21 cellular contexts compared by ENCODE assay signal in the genomic region with DNA sequence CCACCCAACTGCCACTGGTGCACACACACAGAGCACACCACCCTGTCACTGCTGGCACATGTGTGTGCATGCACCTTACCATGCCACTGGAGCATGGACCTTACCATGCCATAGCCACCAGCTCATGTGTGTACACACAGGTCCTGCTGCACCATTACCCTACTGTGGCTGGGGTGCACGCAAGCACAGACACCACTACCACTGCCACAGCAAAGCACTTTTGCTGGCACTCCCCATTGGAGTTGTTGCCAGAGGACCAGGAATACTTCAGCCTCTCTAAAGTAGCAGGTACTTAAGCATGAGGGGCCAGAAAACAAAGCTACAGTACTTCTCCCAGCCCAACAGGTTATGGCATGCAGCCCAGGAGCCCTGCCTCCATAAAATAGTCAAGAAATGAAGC.
"Had no signal": no experiment of that assay in that cellular context is flagged by ENCODE, and none has a peak within 500 bp of the region (broad histone marks: within the 10 kb centered on the region; RNA-seq: fewer than 3 reads in every experiment).

No MANE protein-coding gene starts in this region.

- H3K9me3 ChIP-seq: sigmoid colon had no signal

- H3K4me3 Mint-ChIP-seq: activated CD8-positive, alpha-beta T cell treated with anti-CD3 and anti-CD28 coated beads for 36 hours; activated T-cell treated with anti-CD3 and anti-CD28 coated beads, Interleukin-2, amount 50 U/mL, for 24 hours; central memory CD8-positive, alpha-beta T cell; naive thymus-derived CD4-positive, alpha-beta T cell had no signal

- H3K27me3 ChIP-seq: brain microvascular endothelial cell, sigmoid colon, spleen, tibial nerve had no signal

- H3K4me1 ChIP-seq: sigmoid colon, spleen, tibial nerve had no signal

- H3K27ac Mint-ChIP-seq: activated CD8-positive, alpha-beta T cell treated with anti-CD3 and anti-CD28 coated beads for 36 hours; activated T-cell treated with anti-CD3 and anti-CD28 coated beads, Interleukin-2, amount 50 U/mL, for 24 hours; activated T-helper 2 cell treated with anti-CD3 and anti-CD28 coated beads, Interferon-gamma antibody, Interleukin-2, Interleukin-4, amounts not matched to agents 10 μg/mL and 5 μg/mL and 100 μg/mL, durations not matched to agents 14 hours and 24 hours and 36 hours; naive thymus-derived CD4-positive, alpha-beta T cell had no signal

- H3K27me3 Mint-ChIP-seq: activated CD8-positive, alpha-beta T cell treated with anti-CD3 and anti-CD28 coated beads for 36 hours; activated T-cell treated with anti-CD3 and anti-CD28 coated beads, Interleukin-2, amount 50 U/mL, for 24 hours; central memory CD8-positive, alpha-beta T cell had no signal

- H3K4me1 Mint-ChIP-seq: central memory CD8-positive, alpha-beta T cell; naive thymus-derived CD4-positive, alpha-beta T cell had no signal

- ATAC-seq: activated CD8-positive, alpha-beta T cell treated with anti-CD3 and anti-CD28 coated beads for 36 hours; left lobe of liver; naive thymus-derived CD4-positive, alpha-beta T cell had no signal

- H3K36me3 ChIP-seq: brain microvascular endothelial cell, sigmoid colon, spleen, tibial nerve had no signal

- H3K4me3 ChIP-seq: coronary artery, sigmoid colon, spleen, tibial nerve had no signal

- DNase-seq: activated CD4-positive, alpha-beta T cell treated with anti-CD3 and anti-CD28 coated beads for 48 hours; activated CD4-positive, CD25-positive, alpha-beta regulatory T cell; activated CD8-positive, alpha-beta T cell treated with anti-CD3 and anti-CD28 coated beads for 36 hours; activated naive CD4-positive, alpha-beta T cell treated with Interleukin-2 at 50 U/mL for 16 hours; activated T-cell treated with anti-CD3 and anti-CD28 coated beads, Interleukin-2, amount 50 U/mL, for 24 hours; brain microvascular endothelial cell; erythroblast; foreskin melanocyte; hypothalamus; mesendoderm; naive thymus-derived CD4-positive, alpha-beta T cell; sigmoid colon; spleen; stimulated activated naive CD4-positive, alpha-beta T cell treated with Interleukin-2 at 50 U/mL for 16 hours; T-helper 1 cell; T1000 had no signal

- H3K27ac ChIP-seq: brain microvascular endothelial cell, coronary artery, sigmoid colon, spleen, tibial nerve had no signal
